22 cellular contexts compared by ENCODE assay signal in the genomic region with DNA sequence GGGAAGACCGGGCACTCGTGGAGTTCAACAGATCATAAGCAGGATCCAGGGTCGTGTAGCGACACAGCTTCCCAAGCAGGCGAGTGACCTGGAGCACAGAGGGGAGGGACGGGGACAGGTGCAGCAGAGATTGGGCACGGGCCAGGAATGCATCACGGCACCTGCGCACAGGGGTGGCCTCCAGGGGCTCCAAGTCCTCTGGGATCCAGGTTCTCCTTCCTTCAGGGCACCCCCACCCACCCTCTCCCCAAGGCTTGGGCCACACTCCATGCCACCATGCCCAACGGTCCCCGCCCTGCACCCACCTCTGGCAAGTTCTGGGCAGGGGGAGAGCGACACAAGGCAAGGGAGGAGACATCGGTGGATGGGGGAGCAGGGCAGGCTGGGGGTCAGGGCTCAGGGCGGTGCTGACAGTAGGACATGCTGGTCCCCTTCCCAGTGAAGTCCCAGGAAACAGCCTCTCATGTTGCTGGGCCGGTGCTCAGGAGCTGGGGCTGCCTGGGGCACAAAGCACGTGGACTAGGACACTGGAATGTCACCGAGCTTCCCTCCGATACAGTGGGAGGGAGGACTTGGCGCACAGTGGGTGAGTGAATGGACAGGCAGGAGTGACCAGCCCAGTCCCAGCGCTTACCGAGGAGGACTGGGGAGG.
"Had no signal": no experiment of that assay in that cellular context is flagged by ENCODE, and none has a peak within 500 bp of the region (broad histone marks: within the 10 kb centered on the region; RNA-seq: fewer than 3 reads in every experiment).

No MANE protein-coding gene starts in this region.

- FAIRE-seq: endothelial cell of umbilical vein, small intestine had no signal

- DNase-seq: activated CD4-positive, alpha-beta T cell treated with anti-CD3 and anti-CD28 coated beads, Interleukin-2, amount 50 U/mL, for 1 hour; activated CD4-positive, CD25-positive, alpha-beta regulatory T cell treated with anti-CD3 and anti-CD28 coated beads, Interleukin-2, amount 50 U/mL, for 72 hours; activated CD8-positive, alpha-beta memory T cell treated with anti-CD3 and anti-CD28 coated beads for 24 hours; activated naive CD4-positive, alpha-beta T cell; activated naive CD8-positive, alpha-beta T cell treated with anti-CD3 and anti-CD28 coated beads for 36 hours; amniotic stem cell; dermis blood vessel endothelial cell; effector memory CD4-positive, alpha-beta T cell; heart left ventricle; left ventricle myocardium inferior; right lobe of liver; stimulated activated CD4-positive, alpha-beta T cell treated with anti-CD3 and anti-CD28 coated beads, Interleukin-4, amount 100 ng/mL, for 1 hour; T-helper 2 cell; testis had no signal

- H3K4me1 ChIP-seq: esophagus muscularis mucosa, gastroesophageal sphincter, heart left ventricle, left ventricle myocardium inferior, parathyroid adenoma, right lobe of liver had no signal

- H3K9me3 Mint-ChIP-seq: activated naive CD8-positive, alpha-beta T cell treated with anti-CD3 and anti-CD28 coated beads for 36 hours; type B pancreatic cell had no signal

- H3K4me3 ChIP-seq: esophagus muscularis mucosa, gastroesophageal sphincter, heart left ventricle, left ventricle myocardium inferior, right lobe of liver, testis had no signal

- H3K27ac ChIP-seq: esophagus muscularis mucosa, gastroesophageal sphincter, heart left ventricle, left ventricle myocardium inferior, neutrophil, parathyroid adenoma, right lobe of liver, testis, VCaP had no signal

- H3K9ac ChIP-seq: parathyroid adenoma had no signal

- H2AFZ ChIP-seq: parathyroid adenoma had no signal

- ATAC-seq: gastroesophageal sphincter, heart left ventricle had no signal

- H3K27me3 Mint-ChIP-seq: activated naive CD8-positive, alpha-beta T cell treated with anti-CD3 and anti-CD28 coated beads for 36 hours had no signal

- H3K27me3 ChIP-seq: neutrophil, right lobe of liver, testis had no signal

- H3K27ac Mint-ChIP-seq: activated naive CD8-positive, alpha-beta T cell treated with anti-CD3 and anti-CD28 coated beads for 36 hours; type B pancreatic cell had no signal

- H3K4me1 Mint-ChIP-seq: activated naive CD8-positive, alpha-beta T cell treated with anti-CD3 and anti-CD28 coated beads for 36 hours had no signal

- H3K4me3 Mint-ChIP-seq: activated naive CD8-positive, alpha-beta T cell treated with anti-CD3 and anti-CD28 coated beads for 36 hours; type B pancreatic cell had no signal

- H3K36me3 Mint-ChIP-seq: activated naive CD8-positive, alpha-beta T cell treated with anti-CD3 and anti-CD28 coated beads for 36 hours; type B pancreatic cell had no signal

- H3K36me3 ChIP-seq: esophagus muscularis mucosa, gastroesophageal sphincter, heart left ventricle, left ventricle myocardium inferior, neutrophil, right lobe of liver had no signal

- H3K9me3 ChIP-seq: esophagus muscularis mucosa, gastroesophageal sphincter, heart left ventricle, left ventricle myocardium inferior, neutrophil, right lobe of liver, testis had no signal

- H3K79me2 ChIP-seq: parathyroid adenoma had no signal
